ENCODE assay signal across 13 cellular contexts in the genomic region with DNA sequence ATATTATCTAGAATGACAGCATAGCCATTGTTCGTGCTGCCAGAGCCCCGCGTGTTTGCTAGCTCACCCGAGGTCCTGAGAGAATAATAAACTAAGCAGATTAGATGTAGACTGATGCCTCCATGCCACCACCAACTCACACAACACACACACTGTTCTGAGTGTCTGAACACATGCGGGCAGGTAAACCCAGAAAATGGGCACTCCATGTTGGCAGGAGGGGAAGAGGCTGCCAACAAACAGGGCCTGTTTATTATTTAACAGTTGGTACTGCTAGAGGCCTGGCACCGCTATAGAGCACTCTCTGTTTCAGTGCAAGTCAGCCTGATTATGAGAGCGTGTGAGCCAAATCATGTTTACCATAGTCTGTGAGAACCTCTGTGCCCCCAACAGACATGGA.
DNase-seq lines count a peak whose midpoint lies in the region; ATAC-seq, FAIRE-seq and TF ChIP-seq lines count a peak whose summit lies in the region.
"Had no signal": no experiment of that assay in that cellular context is flagged by ENCODE, and none has a peak within 500 bp of the region (broad histone marks: within the 10 kb centered on the region; RNA-seq: fewer than 3 reads in every experiment).

No MANE protein-coding gene starts in this region.

- H3K36me3 ChIP-seq in HEK293 (ENCODE audit: control insufficient read depth in 2 of 2, insufficient read depth in 1 of 2, low read length in 2 of 2) = no peaks in the 10 kb centered on the region

- ATAC-seq in left ventricle myocardium superior = peak; percentile 83
- ATAC-seq in HG02885 (IDR thresholded peaks at IDR 0.05; ENCODE audit: poor library complexity, unreplicated experiment) = no peak

- DNase-seq in NCI-H69 (lab: John Stamatoyannopoulos, UW) (peak; percentile 57), left ventricle myocardium superior (no peak), retinal pigment epithelial cell (ENCODE audit: low read depth) (peak; percentile 16), HEK293T (ENCODE audit: extremely low spot score) (no peak), GM12892 (ENCODE audit: insufficient read length) (no peak)
- DNase-seq: activated CD4-positive, alpha-beta T cell treated with anti-CD3 and anti-CD28 coated beads for 1 hour; activated T-cell treated with anti-CD3 and anti-CD28 coated beads for 4 hours; CD4-positive, alpha-beta T cell; NCI-H510A had no signal

- no peak overlapping the region for H3K27ac ChIP-seq in HEK293 (ENCODE audit: extremely low read depth, low read depth, low read length)

- POLR2A ChIA-PET in HEK293 (lab: Yijun Ruan, JAX) = no interaction called here
- POLR2A ChIA-PET in HEK293T (lab: Yijun Ruan, JAX) = no interaction called here

- no peak for TF ChIP-seq POLR2A in GM12892 (IDR thresholded peaks at IDR 0.05; ENCODE audit: low read depth, low read length)

- no peaks in the 10 kb centered on the region for H3K4me1 ChIP-seq in HEK293 (ENCODE audit: control insufficient read depth, insufficient read depth, low read length)

- no peak overlapping the region for H3K4me3 ChIP-seq in HEK293 (ENCODE audit: low read depth, low read length)
- H3K4me3 ChIP-seq in retinal pigment epithelial cell (ENCODE audit: low read length) = no peak overlapping the region

- no peaks in the 10 kb centered on the region for H3K9me3 ChIP-seq in HEK293 (ENCODE audit: control insufficient read depth, insufficient read depth, low read depth, low read length)

- no peak for TF ChIP-seq CTCF in HEK293 (tag by site-specific recombination; IDR thresholded peaks at IDR 0.05)
- TF ChIP-seq CTCF in retinal pigment epithelial cell (conservative IDR thresholded peaks at IDR 0.05; ENCODE audit: low read depth, low read length) = no peak

- FAIRE-seq in GM12892 (lab: Jason Lieb, UNC) = no peak
- FAIRE-seq: H54, RCC 7860 had no signal

- intact Hi-C loops in left ventricle myocardium superior (cut with micrococcal nuclease) = no loop called here

- CTCF ChIA-PET in HEK293 (lab: Yijun Ruan, JAX) (no interaction called here), HEK293T (lab: Yijun Ruan, JAX) (no interaction called here)

TF ChIP-seq in HEK293, 187 proteins besides CTCF, POLR2A, EP300 and RAD21:
- TF ChIP-seq ZNF335 (tag by site-specific recombination; conservative IDR thresholded peaks at IDR 0.05) (0 out of 2 replicates have a peak, but pooled peaks have one; percentile 12), ZNF571 (tag by site-specific recombination; IDR thresholded peaks at IDR 0.05) (no peak)

TF ChIP-seq in HEK293T, 16 proteins besides CTCF, POLR2A, EP300 and RAD21:
- TF ChIP-seq SUZ12 (IDR thresholded peaks at IDR 0.05) = no peak
- TF ChIP-seq NFRKB (IDR thresholded peaks at IDR 0.05) = no peak
- TF ChIP-seq HDGF (IDR thresholded peaks at IDR 0.05; ENCODE audit: borderline replicate concordance) = no peak
- TF ChIP-seq BHLHE40 (IDR thresholded peaks at IDR 0.05; ENCODE audit: borderline replicate concordance) = no peak
- TF ChIP-seq ELF4 (IDR thresholded peaks at IDR 0.05) = no peak
- no peak for TF ChIP-seq SP1 (IDR thresholded peaks at IDR 0.05)
- TF ChIP-seq TARDBP (IDR thresholded peaks at IDR 0.05) = no peak
- TF ChIP-seq FOXK2 (IDR thresholded peaks at IDR 0.05) = no peak
- TF ChIP-seq, protein P1, sequence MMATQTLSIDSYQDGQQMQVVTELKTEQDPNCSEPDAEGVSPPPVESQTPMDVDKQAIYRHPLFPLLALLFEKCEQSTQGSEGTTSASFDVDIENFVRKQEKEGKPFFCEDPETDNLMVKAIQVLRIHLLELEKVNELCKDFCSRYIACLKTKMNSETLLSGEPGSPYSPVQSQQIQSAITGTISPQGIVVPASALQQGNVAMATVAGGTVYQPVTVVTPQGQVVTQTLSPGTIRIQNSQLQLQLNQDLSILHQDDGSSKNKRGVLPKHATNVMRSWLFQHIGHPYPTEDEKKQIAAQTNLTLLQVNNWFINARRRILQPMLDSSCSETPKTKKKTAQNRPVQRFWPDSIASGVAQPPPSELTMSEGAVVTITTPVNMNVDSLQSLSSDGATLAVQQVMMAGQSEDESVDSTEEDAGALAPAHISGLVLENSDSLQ (IDR thresholded peaks at IDR 0.05) = no peak
- TF ChIP-seq L3MBTL2 (conservative IDR thresholded peaks at IDR 0.05) = no peak
- no peak for TF ChIP-seq FOXM1 (IDR thresholded peaks at IDR 0.05; ENCODE audit: borderline replicate concordance)
- no peak for TF ChIP-seq FOXA1 (IDR thresholded peaks at IDR 0.05)
- TF ChIP-seq ARNT (IDR thresholded peaks at IDR 0.05) = no peak

Comparison
In these comparisons a context has a peak if more than half of its experiments do, and no peak if none do; other contexts are left out.
1. DNase-seq: peak in NCI-H69 (single experiment) and retinal pigment epithelial cell (single experiment); none in left ventricle myocardium superior (single experiment), HEK293T (single experiment) and GM12892 (single experiment).